Comparison of ENCODE assay signal across 22 cellular contexts in genomic region chr19:793775-794174, GRCh38. TPM values are rescaled to one million over a fixed set of nuclear protein-coding genes. Genes with fewer than 3 reads are reported as not detected.
"Had no signal": no experiment of that assay in that cellular context is flagged by ENCODE, and none has a peak within 500 bp of the region (broad histone marks: within the 10 kb centered on the region; RNA-seq: fewer than 3 reads in every experiment).

No MANE protein-coding gene starts in this region.

- H3K36me3 ChIP-seq: ascending aorta, spleen, thyroid gland, uterus had no signal

- ATAC-seq: esophagus mucosa; naive thymus-derived CD4-positive, alpha-beta T cell had no signal

- H3K9me3 Mint-ChIP-seq: activated CD4-positive, alpha-beta T cell treated with anti-CD3 and anti-CD28 coated beads, Interleukin-2, amount 10 ng/mL, durations not matched to agents 7 days and 5 days; central memory CD8-positive, alpha-beta T cell; immature natural killer cell had no signal

- H3K27ac Mint-ChIP-seq: activated CD4-positive, alpha-beta T cell treated with anti-CD3 and anti-CD28 coated beads, Interleukin-2, amount 10 ng/mL, durations not matched to agents 7 days and 5 days; immature natural killer cell; naive thymus-derived CD4-positive, alpha-beta T cell had no signal

- H3K36me3 Mint-ChIP-seq: immature natural killer cell had no signal

- DNase-seq: activated CD4-positive, alpha-beta T cell treated with anti-CD3 and anti-CD28 coated beads, Interleukin-2, amount 10 ng/mL, durations not matched to agents 7 days and 5 days; activated CD4-positive, CD25-positive, alpha-beta regulatory T cell; activated CD8-positive, alpha-beta memory T cell treated with anti-CD3 and anti-CD28 coated beads, Interleukin-2, amount 50 U/mL, for 4 hours; activated effector memory CD4-positive, alpha-beta T cell treated with anti-CD3 and anti-CD28 coated beads, Interleukin-2, amount 50 U/mL, for 16 hours; activated naive CD4-positive, alpha-beta T cell treated with anti-CD3 and anti-CD28 coated beads, Interleukin-2, amount 50 U/mL, for 16 hours; activated T-cell treated with anti-CD3 and anti-CD28 coated beads, Interleukin-2, amount 50 U/mL, for 48 hours; immature natural killer cell; mesendoderm; naive thymus-derived CD4-positive, alpha-beta T cell; posterior cingulate gyrus; spleen; stimulated activated naive CD4-positive, alpha-beta T cell; T-helper 9 cell; thyroid gland; uterus had no signal

- H3K27me3 Mint-ChIP-seq: central memory CD8-positive, alpha-beta T cell had no signal

- H3K27ac ChIP-seq: ascending aorta, coronary artery, spleen, thyroid gland, uterus had no signal

- H3K9me3 ChIP-seq: ascending aorta, spleen, thyroid gland, uterus had no signal

- H3K4me3 ChIP-seq: ascending aorta, coronary artery, spleen, thyroid gland, uterus had no signal

- H3K4me3 Mint-ChIP-seq: activated CD4-positive, alpha-beta T cell treated with anti-CD3 and anti-CD28 coated beads, Interleukin-2, amount 10 ng/mL, durations not matched to agents 7 days and 5 days; central memory CD8-positive, alpha-beta T cell; naive thymus-derived CD4-positive, alpha-beta T cell had no signal

- H3K27me3 ChIP-seq: ascending aorta, spleen, thyroid gland, uterus had no signal

RNA-seq across cellular contexts. Expression of gene PLPPR3, which starts 28.0 kb away (rescaled TPM):
- total RNA-seq: activated CD4-positive, alpha-beta T cell treated with anti-CD3 and anti-CD28 coated beads, Interleukin-2, amount 10 ng/mL, durations not matched to agents 7 days and 5 days; ascending aorta; esophagus mucosa; lower leg skin; naive thymus-derived CD4-positive, alpha-beta T cell; thyroid gland had no signal
- polyA plus RNA-seq: immature natural killer cell; naive thymus-derived CD4-positive, alpha-beta T cell had no signal

RNA-seq across cellular contexts. Expression of gene AZU1, which starts 33.9 kb away (rescaled TPM):
- total RNA-seq: activated CD4-positive, alpha-beta T cell treated with anti-CD3 and anti-CD28 coated beads, Interleukin-2, amount 10 ng/mL, durations not matched to agents 7 days and 5 days; ascending aorta; esophagus mucosa; mucosa of gallbladder; renal cortical epithelial cell; thyroid gland had no signal
- polyA plus RNA-seq: immature natural killer cell; naive thymus-derived CD4-positive, alpha-beta T cell had no signal

RNA-seq across cellular contexts. Expression of gene MISP, which starts 42.9 kb away (rescaled TPM):
- total RNA-seq: activated CD4-positive, alpha-beta T cell treated with anti-CD3 and anti-CD28 coated beads, Interleukin-2, amount 10 ng/mL, durations not matched to agents 7 days and 5 days; ascending aorta; naive thymus-derived CD4-positive, alpha-beta T cell; spleen had no signal
- polyA plus RNA-seq: immature natural killer cell; naive thymus-derived CD4-positive, alpha-beta T cell had no signal

RNA-seq across cellular contexts. Expression of gene PRTN3, which starts 47.0 kb away (rescaled TPM):
- total RNA-seq: activated CD4-positive, alpha-beta T cell treated with anti-CD3 and anti-CD28 coated beads, Interleukin-2, amount 10 ng/mL, durations not matched to agents 7 days and 5 days; ascending aorta; esophagus mucosa; mucosa of gallbladder; renal cortical epithelial cell; thyroid gland had no signal
- polyA plus RNA-seq: immature natural killer cell; naive thymus-derived CD4-positive, alpha-beta T cell had no signal
